1 cellular context compared by ENCODE assay signal in genomic region chr19:6737284-6737872, GRCh38.
TF ChIP-seq lines count a peak whose summit lies in the region.

Gene GPR108 (minus strand): TSS chr19:6737580. CDS start chr19:6737576, 4 bp downstream.

TF ChIP-seq in HepG2, 621 proteins besides CTCF, POLR2A, EP300 and RAD21 (continued from another document):
- TF ChIP-seq PRDM10 (CRISPR knock-in tag; IDR thresholded peaks at IDR 0.05; ENCODE audit: low read depth) (peak; percentile 99), KDM5A (IDR thresholded peaks at IDR 0.05; ENCODE audit: borderline replicate concordance, low read length) (no peak), HCFC1 (IDR thresholded peaks at IDR 0.05; ENCODE audit: low read depth, low read length) (0 out of 2 replicates have a peak, but pooled peaks have one; percentile 30), PATZ1 (CRISPR knock-in tag; IDR thresholded peaks at IDR 0.05) (peak; percentile 52), GTF3A (CRISPR knock-in tag; conservative IDR thresholded peaks at IDR 0.05) (no peak), ZNF142 (CRISPR knock-in tag; IDR thresholded peaks at IDR 0.05) (no peak), XBP1 (CRISPR knock-in tag; IDR thresholded peaks at IDR 0.05) (no peak), BHLHE40 (IDR thresholded peaks at IDR 0.05; ENCODE audit: low read length) (peak; percentile 98), CEBPB (IDR thresholded peaks at IDR 0.05; ENCODE audit: borderline replicate concordance, low read depth, low read length) (peak; percentile 84), ZNF83 (CRISPR knock-in tag; IDR thresholded peaks at IDR 0.05; ENCODE audit: borderline replicate concordance) (no peak; the same call in 1 of the 2 replicates), SIN3B (IDR thresholded peaks at IDR 0.05; ENCODE audit: low read length) (no peak), ISL2 (CRISPR knock-in tag; IDR thresholded peaks at IDR 0.05) (peak; percentile 27; the same call in 1 of the 2 replicates), TOPORS (CRISPR knock-in tag; IDR thresholded peaks at IDR 0.05) (no peak), THAP8 (CRISPR knock-in tag; IDR thresholded peaks at IDR 0.05; ENCODE audit: borderline replicate concordance) (no peak), ZMAT5 (CRISPR knock-in tag; IDR thresholded peaks at IDR 0.05; ENCODE audit: borderline replicate concordance, low read depth) (no peak), THYN1 (CRISPR knock-in tag; IDR thresholded peaks at IDR 0.05; ENCODE audit: borderline replicate concordance, low read depth) (no peak), ZNF557 (CRISPR knock-in tag; IDR thresholded peaks at IDR 0.05) (no peak), PRPF4 (IDR thresholded peaks at IDR 0.05; ENCODE audit: low read depth, low read length, poor library complexity, severe bottlenecking) (no peak), NFIB (CRISPR knock-in tag; IDR thresholded peaks at IDR 0.05; ENCODE audit: borderline replicate concordance) (no peak), ZNF678 (CRISPR knock-in tag; IDR thresholded peaks at IDR 0.05) (no peak), NFYB (CRISPR knock-in tag; IDR thresholded peaks at IDR 0.05) (peak; percentile 99), ATF7-NPFF (CRISPR knock-in tag; IDR thresholded peaks at IDR 0.05; ENCODE audit: low read depth) (no peak), ZSCAN22 (CRISPR knock-in tag; IDR thresholded peaks at IDR 0.05) (no peak)
- TF ChIP-seq, protein P1, sequence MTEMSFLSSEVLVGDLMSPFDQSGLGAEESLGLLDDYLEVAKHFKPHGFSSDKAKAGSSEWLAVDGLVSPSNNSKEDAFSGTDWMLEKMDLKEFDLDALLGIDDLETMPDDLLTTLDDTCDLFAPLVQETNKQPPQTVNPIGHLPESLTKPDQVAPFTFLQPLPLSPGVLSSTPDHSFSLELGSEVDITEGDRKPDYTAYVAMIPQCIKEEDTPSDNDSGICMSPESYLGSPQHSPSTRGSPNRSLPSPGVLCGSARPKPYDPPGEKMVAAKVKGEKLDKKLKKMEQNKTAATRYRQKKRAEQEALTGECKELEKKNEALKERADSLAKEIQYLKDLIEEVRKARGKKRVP (CRISPR knock-in tag; IDR thresholded peaks at IDR 0.05), result no peak
- TF ChIP-seq, protein P2, sequence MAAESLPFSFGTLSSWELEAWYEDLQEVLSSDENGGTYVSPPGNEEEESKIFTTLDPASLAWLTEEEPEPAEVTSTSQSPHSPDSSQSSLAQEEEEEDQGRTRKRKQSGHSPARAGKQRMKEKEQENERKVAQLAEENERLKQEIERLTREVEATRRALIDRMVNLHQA (CRISPR knock-in tag; IDR thresholded peaks at IDR 0.05), result no peak
- TF ChIP-seq, protein P3, sequence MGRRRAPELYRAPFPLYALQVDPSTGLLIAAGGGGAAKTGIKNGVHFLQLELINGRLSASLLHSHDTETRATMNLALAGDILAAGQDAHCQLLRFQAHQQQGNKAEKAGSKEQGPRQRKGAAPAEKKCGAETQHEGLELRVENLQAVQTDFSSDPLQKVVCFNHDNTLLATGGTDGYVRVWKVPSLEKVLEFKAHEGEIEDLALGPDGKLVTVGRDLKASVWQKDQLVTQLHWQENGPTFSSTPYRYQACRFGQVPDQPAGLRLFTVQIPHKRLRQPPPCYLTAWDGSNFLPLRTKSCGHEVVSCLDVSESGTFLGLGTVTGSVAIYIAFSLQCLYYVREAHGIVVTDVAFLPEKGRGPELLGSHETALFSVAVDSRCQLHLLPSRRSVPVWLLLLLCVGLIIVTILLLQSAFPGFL (CRISPR knock-in tag; IDR thresholded peaks at IDR 0.05), result no peak
- TF ChIP-seq, protein P4, sequence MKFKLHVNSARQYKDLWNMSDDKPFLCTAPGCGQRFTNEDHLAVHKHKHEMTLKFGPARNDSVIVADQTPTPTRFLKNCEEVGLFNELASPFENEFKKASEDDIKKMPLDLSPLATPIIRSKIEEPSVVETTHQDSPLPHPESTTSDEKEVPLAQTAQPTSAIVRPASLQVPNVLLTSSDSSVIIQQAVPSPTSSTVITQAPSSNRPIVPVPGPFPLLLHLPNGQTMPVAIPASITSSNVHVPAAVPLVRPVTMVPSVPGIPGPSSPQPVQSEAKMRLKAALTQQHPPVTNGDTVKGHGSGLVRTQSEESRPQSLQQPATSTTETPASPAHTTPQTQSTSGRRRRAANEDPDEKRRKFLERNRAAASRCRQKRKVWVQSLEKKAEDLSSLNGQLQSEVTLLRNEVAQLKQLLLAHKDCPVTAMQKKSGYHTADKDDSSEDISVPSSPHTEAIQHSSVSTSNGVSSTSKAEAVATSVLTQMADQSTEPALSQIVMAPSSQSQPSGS (CRISPR knock-in tag; IDR thresholded peaks at IDR 0.05), result no peak
